22 cellular contexts compared by ENCODE assay signal in genomic region chr3:145188079-145188785, GRCh38.
DNase-seq lines count a peak whose midpoint lies in the region.
"Had no signal": no experiment of that assay in that cellular context is flagged by ENCODE, and none has a peak within 500 bp of the region (broad histone marks: within the 10 kb centered on the region; RNA-seq: fewer than 3 reads in every experiment).

No MANE protein-coding gene starts in this region.

- no peaks in the 10 kb centered on the region for H3K4me1 ChIP-seq in neuronal stem cell (ENCODE audit: control insufficient read depth in 2 of 2, insufficient read depth in 1 of 2, low read depth in 1 of 2, low read length in 2 of 2)
- H3K4me1 ChIP-seq: HAP-1 had no signal

- no peaks in the 10 kb centered on the region for H3K9me3 ChIP-seq in neuronal stem cell (replicated peaks in 1 of 2; ENCODE audit: control insufficient read depth in 2 of 2, insufficient read depth in 1 of 2, low read depth in 1 of 2, low read length in 2 of 2)
- H3K9me3 ChIP-seq: HAP-1, SK-N-SH had no signal

- H3K79me1 ChIP-seq in neuronal stem cell (ENCODE audit: low read depth, low read length): no peaks in the 10 kb centered on the region

- intact Hi-C loops in posterior vena cava (cut with DNase I): no loop called here

- no peak overlapping the region for H2BK15ac ChIP-seq in neuronal stem cell (ENCODE audit: low read length)

- H3K36me3 ChIP-seq in neuronal stem cell (replicated peaks in 1 of 2; ENCODE audit: control insufficient read depth in 2 of 2, insufficient read depth in 2 of 2, low read length in 2 of 2): no peaks in the 10 kb centered on the region
- H3K36me3 ChIP-seq: HAP-1 had no signal

- H3K9ac ChIP-seq in neuronal stem cell (ENCODE audit: low read depth, low read length, poor library complexity): no peak overlapping the region
- H3K9ac ChIP-seq: SK-N-SH had no signal

- H3K14ac ChIP-seq in neuronal stem cell (ENCODE audit: low read length): no peak overlapping the region

- peak overlapping the region; percentile 14 for H2AFZ ChIP-seq in neuronal stem cell (ENCODE audit: low read length)

- no peak overlapping the region for H2BK5ac ChIP-seq in neuronal stem cell (ENCODE audit: low read length)

- WGBS in neuronal stem cell (ENCODE audit: extremely low coverage in 2 of 2, insufficient read length in 2 of 2, insufficient replicate concordance in 1 of 2), 2 donors: no CpG with 5 or more reads among the region's 2 CpGs

- no peak overlapping the region for H3K23ac ChIP-seq in neuronal stem cell (ENCODE audit: low read depth, low read length, poor library complexity)

- H3K18ac ChIP-seq in neuronal stem cell (ENCODE audit: low read length): no peak overlapping the region

- H4K91ac ChIP-seq in neuronal stem cell (ENCODE audit: low read depth, low read length, poor library complexity): no peak overlapping the region

- H3K4me3 ChIP-seq in neuronal stem cell (ENCODE audit: low read length in 2 of 2): no peak overlapping the region
- H3K4me3 ChIP-seq: HAP-1 had no signal

- no peaks in the 10 kb centered on the region for H3K27me3 ChIP-seq in neuronal stem cell (ENCODE audit: control insufficient read depth in 3 of 3, insufficient read depth in 3 of 3, low read depth in 1 of 3, low read length in 3 of 3)

- no peak overlapping the region for H3K4ac ChIP-seq in neuronal stem cell (ENCODE audit: low read length)

- H4K8ac ChIP-seq in neuronal stem cell (ENCODE audit: low read depth, low read length): no peak overlapping the region

- H2BK12ac ChIP-seq in neuronal stem cell (ENCODE audit: low read length): no peak overlapping the region

- no peak overlapping the region for H2BK120ac ChIP-seq in neuronal stem cell (ENCODE audit: low read depth, low read length)

- no peak overlapping the region for H3K4me2 ChIP-seq in neuronal stem cell (ENCODE audit: insufficient read depth, low read length, poor library complexity, severe bottlenecking)
- H3K4me2 ChIP-seq: SK-N-SH had no signal

- H3K27ac ChIP-seq in neuronal stem cell (replicated peaks; ENCODE audit: low read length): no peak overlapping the region

- no peak overlapping the region for H2AK5ac ChIP-seq in neuronal stem cell (ENCODE audit: low read depth, low read length)

- DNase-seq in DMS 273 (lab: John Stamatoyannopoulos, UW; ENCODE audit: unreplicated experiment): peak; percentile 68
- peak; percentile 44 for DNase-seq in NCI-H1436 treated with DMSO at 0.1 percent for 48 hours (lab: John Stamatoyannopoulos, UW)
- DNase-seq in NCI-H82 treated with DMSO at 0.1 percent for 48 hours (lab: John Stamatoyannopoulos, UW; ENCODE audit: unreplicated experiment): peak; percentile 88
- DNase-seq in neuronal stem cell (ENCODE audit: low spot score): no peak
- DNase-seq in MV-4-11 (lab: John Stamatoyannopoulos, UW): no peak
- no peak for DNase-seq in amygdala (lab: John Stamatoyannopoulos, UW)
- DNase-seq in NCI-H2107 treated with DMSO at 0.1 percent for 48 hours (lab: John Stamatoyannopoulos, UW; ENCODE audit: unreplicated experiment): no peak
- DNase-seq in posterior vena cava (ENCODE audit: low spot score): no peak
- DNase-seq: AML-193; C1 segment of cervical spinal cord; CD8-positive, alpha-beta T cell; DMS53; GDM1; Kasumi-1; NCI-H1417 treated with DMSO at 0.1 percent for 48 hours; NCI-H1930; NCI-H2171; NCI-H345; NK-92 treated with Interleukin-12 subunit alpha and Interleukin-12 subunit beta, amount 100 ng/mL, for 24 hours; SIG-M5; SK-N-SH had no signal

Comparison
In these comparisons a context has a peak if more than half of its experiments do, and no peak if none do; other contexts are left out.
1. DNase-seq: peak in DMS 273 (single experiment), NCI-H1436 treated with DMSO at 0.1 percent for 48 hours (single experiment) and NCI-H82 treated with DMSO at 0.1 percent for 48 hours (single experiment); none in neuronal stem cell (single experiment), MV-4-11 (single experiment), amygdala (0 of 56), NCI-H2107 treated with DMSO at 0.1 percent for 48 hours (single experiment) and posterior vena cava (single experiment).